Comparison of ENCODE assay signal across 1 cellular context in the genomic region with DNA sequence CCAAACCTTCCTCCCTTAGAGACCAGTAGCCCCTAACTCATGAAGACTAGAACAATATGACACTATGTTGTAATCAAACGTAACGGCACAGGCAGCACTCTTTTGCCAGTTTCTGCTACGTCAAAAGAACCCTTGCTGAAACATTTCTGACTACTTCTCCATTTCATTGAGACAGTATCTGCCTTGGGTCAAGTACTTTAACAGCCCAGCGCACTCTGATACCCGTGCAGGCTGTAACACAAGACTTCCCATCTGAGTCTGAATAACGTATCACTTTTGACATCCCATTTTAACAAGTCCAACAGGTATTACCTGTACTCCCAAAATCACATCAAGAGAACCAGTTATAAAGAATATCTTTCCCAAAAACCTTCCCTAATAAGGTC.
TF ChIP-seq lines count a peak whose summit lies in the region.

No MANE protein-coding gene starts in this region.

TF ChIP-seq in HCT116, 20 proteins besides CTCF, POLR2A, EP300 and RAD21:
- TF ChIP-seq SIN3A (IDR thresholded peaks at IDR 0.05; ENCODE audit: low read depth): 0 out of 2 replicates have a peak, but pooled peaks have one; percentile 17
- no peak for TF ChIP-seq ZFX (IDR thresholded peaks at IDR 0.05)
